21 cellular contexts compared by ENCODE assay signal in the genomic region with DNA sequence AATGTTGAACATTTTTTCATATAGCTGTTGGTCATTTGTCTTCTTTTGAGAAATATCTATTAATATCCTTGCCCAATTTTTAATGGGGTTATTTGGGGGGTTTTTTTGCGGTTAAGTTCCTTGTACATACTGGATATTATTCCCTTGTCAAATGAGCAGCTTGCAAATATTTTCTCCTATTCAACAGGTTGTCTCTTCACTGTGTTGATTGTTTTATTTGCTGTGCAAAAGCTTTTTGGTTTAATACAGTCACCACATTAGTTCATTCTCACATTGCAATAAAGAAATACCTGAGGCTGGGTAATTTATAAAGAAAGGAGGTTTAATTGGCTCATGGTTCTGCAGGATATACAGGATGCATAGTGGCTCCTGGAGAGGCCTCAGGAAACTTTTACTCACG. TPM values are rescaled to one million over a fixed set of nuclear protein-coding genes. Genes with fewer than 3 reads are reported as not detected.
DNase-seq lines count a peak whose midpoint lies in the region; ATAC-seq and TF ChIP-seq lines count a peak whose summit lies in the region.
"Had no signal": no experiment of that assay in that cellular context is flagged by ENCODE, and none has a peak within 500 bp of the region (broad histone marks: within the 10 kb centered on the region; RNA-seq: fewer than 3 reads in every experiment).

No MANE protein-coding gene starts in this region.

- H3K27ac Mint-ChIP-seq in CD14-positive monocyte (peak overlapping the region; percentile 66 to 91 (median 84)), GM23338 (no peak overlapping the region), T-cell (no peak overlapping the region)
- H3K27ac Mint-ChIP-seq: B cell; CD4-positive, alpha-beta T cell; CD8-positive, alpha-beta T cell had no signal

- H3K27me3 ChIP-seq in GM23338 (ENCODE audit: insufficient read depth): no peaks in the 10 kb centered on the region
- no peaks in the 10 kb centered on the region for H3K27me3 ChIP-seq in Karpas-422 (ENCODE audit: low read length)
- no peaks in the 10 kb centered on the region for H3K27me3 ChIP-seq in OCI-LY3 (ENCODE audit: low read depth, low read length)
- H3K27me3 ChIP-seq: BLaER1 had no signal

- intact Hi-C loops in CD14-positive monocyte (cut with micrococcal nuclease): no loop called here

- H3K4me2 ChIP-seq in GM23338: no peak overlapping the region
- peak overlapping the region; percentile 39 for H3K4me2 ChIP-seq in Karpas-422 (ENCODE audit: low read depth, low read length, poor library complexity, severe bottlenecking)
- H3K4me2 ChIP-seq in OCI-LY3 (ENCODE audit: low read length): peak overlapping the region; percentile 51
- H3K4me2 ChIP-seq: A549, BLaER1 had no signal

- no peak overlapping the region for H3K4me3 ChIP-seq in GM23338
- no peak overlapping the region for H3K4me3 ChIP-seq in Karpas-422 (ENCODE audit: low read length)
- peak overlapping the region; percentile 50 for H3K4me3 ChIP-seq in OCI-LY3 (ENCODE audit: low read length)
- H3K4me3 ChIP-seq: A549, BLaER1, GM12878 had no signal

- H3K36me3 Mint-ChIP-seq in CD14-positive monocyte: peaks cover 0 to 2% of the 10 kb centered on the region in 2 donors
- H3K36me3 Mint-ChIP-seq in GM23338 (ENCODE audit: low read depth): no peaks in the 10 kb centered on the region
- no peaks in the 10 kb centered on the region for H3K36me3 Mint-ChIP-seq in T-cell
- H3K36me3 Mint-ChIP-seq: CD8-positive, alpha-beta T cell had no signal

- H3K9me2 ChIP-seq in GM23338 (ENCODE audit: insufficient read depth): no peaks in the 10 kb centered on the region
- H3K9me2 ChIP-seq in Karpas-422 (replicated peaks; ENCODE audit: insufficient read depth, low read length): no peaks in the 10 kb centered on the region

- TF ChIP-seq CTCF in CD14-positive monocyte (IDR thresholded peaks at IDR 0.05) (no peak), GM23338 (conservative IDR thresholded peaks at IDR 0.05; ENCODE audit: low read depth in 2 of 2) (no peak), OCI-LY3 (IDR thresholded peaks at IDR 0.05; ENCODE audit: low read depth, low read length) (no peak)

- peak overlapping the region; percentile 11; the same call in 1 of the 2 replicates for H2AFZ ChIP-seq in GM23338
- H2AFZ ChIP-seq in Karpas-422 (ENCODE audit: low read length): no peak overlapping the region
- H2AFZ ChIP-seq in OCI-LY3 (ENCODE audit: low read depth, low read length): no peak overlapping the region

- no peaks in the 10 kb centered on the region for H3F3A ChIP-seq in GM23338 (replicated peaks; ENCODE audit: low read depth)

- H3K79me2 ChIP-seq in GM23338 (replicated peaks; ENCODE audit: insufficient read depth) (no peaks in the 10 kb centered on the region), Karpas-422 (ENCODE audit: low read length) (no peaks in the 10 kb centered on the region), OCI-LY3 (ENCODE audit: low read length) (no peaks in the 10 kb centered on the region)

- ATAC-seq in GM23338 (no peak), HG03175 (IDR thresholded peaks at IDR 0.05; ENCODE audit: unreplicated experiment) (no peak), T-cell (replicated peaks in 1 of 4) (no peak)
- ATAC-seq: A549; CD8-positive, alpha-beta T cell; GM12878 had no signal

- H3K36me3 ChIP-seq in GM23338 (ENCODE audit: insufficient read depth): no peaks in the 10 kb centered on the region
- no peaks in the 10 kb centered on the region for H3K36me3 ChIP-seq in Karpas-422 (ENCODE audit: insufficient read depth, low read length)
- no peaks in the 10 kb centered on the region for H3K36me3 ChIP-seq in OCI-LY3 (replicated peaks; ENCODE audit: low read depth, low read length)
- H3K36me3 ChIP-seq: BLaER1 had no signal

- POLR2A ChIA-PET in T-cell (lab: Charles Lee): no interaction called here

- peaks cover 0 to 4% (median under 1%) of the 10 kb centered on the region in 3 donors for H3K27me3 Mint-ChIP-seq in CD14-positive monocyte (ENCODE audit: low read depth in 3 of 3)
- no peaks in the 10 kb centered on the region for H3K27me3 Mint-ChIP-seq in GM23338 (ENCODE audit: insufficient read depth, low read depth, poor library complexity)
- peaks cover 4 to 20% of the 10 kb centered on the region in 2 donors for H3K27me3 Mint-ChIP-seq in T-cell
- H3K27me3 Mint-ChIP-seq: B cell had no signal

- H3K9me3 Mint-ChIP-seq in CD14-positive monocyte (no peaks in the 10 kb centered on the region), GM23338 (no peaks in the 10 kb centered on the region), T-cell (no peaks in the 10 kb centered on the region)
- H3K9me3 Mint-ChIP-seq: CD4-positive, alpha-beta T cell; CD8-positive, alpha-beta T cell had no signal

- no peak for DNase-seq in CD14-positive monocyte (ENCODE audit: low spot score)
- DNase-seq in GM23338 (ENCODE audit: low spot score): no peak
- peak; percentile 45 for DNase-seq in Karpas-422
- no peak for DNase-seq in SW 1271 (lab: John Stamatoyannopoulos, UW)
- no peak for DNase-seq in mesenteric fat pad (ENCODE audit: low spot score)
- no peak for DNase-seq in T-cell
- DNase-seq: C1 segment of cervical spinal cord; Caco-2; Calu3; CD4-positive, alpha-beta T cell; CD8-positive, alpha-beta T cell; DMS79 treated with DMSO at 0.1 percent for 48 hours; EL; GDM1 had no signal

- H4K20me1 ChIP-seq in GM23338 (replicated peaks; ENCODE audit: insufficient read depth): no peaks in the 10 kb centered on the region
- H4K20me1 ChIP-seq in Karpas-422 (ENCODE audit: insufficient read depth, low read depth, low read length): no peaks in the 10 kb centered on the region
- no peaks in the 10 kb centered on the region for H4K20me1 ChIP-seq in OCI-LY3 (ENCODE audit: insufficient read depth, low read length)
- H4K20me1 ChIP-seq: BLaER1 had no signal

- H3K9ac ChIP-seq in Karpas-422 (ENCODE audit: low read length): no peak overlapping the region
- no peak overlapping the region for H3K9ac ChIP-seq in OCI-LY3 (ENCODE audit: low read length)
- H3K9ac ChIP-seq: BLaER1 had no signal

- H3K9me3 ChIP-seq in Karpas-422 (ENCODE audit: low read length): no peaks in the 10 kb centered on the region
- H3K9me3 ChIP-seq in OCI-LY3 (ENCODE audit: insufficient read depth, low read length): no peaks in the 10 kb centered on the region
- H3K9me3 ChIP-seq: Caco-2 had no signal

- H3K27ac ChIP-seq in GM23338 (ENCODE audit: low read depth) (no peak overlapping the region), Karpas-422 (ENCODE audit: low read length) (no peak overlapping the region), OCI-LY3 (ENCODE audit: low read length) (peak overlapping the region; percentile 43; the same call in 1 of the 2 replicates)
- H3K27ac ChIP-seq: 22Rv1, A549, BLaER1 had no signal

- CTCF ChIA-PET in T-cell (lab: Charles Lee): interaction anchor here in 1 of 2 donors (0.7 kb wide), 1 partner anchor 36 kb away, joined by 3 read pairs; no protein-coding TSS in a partner anchor

- peak overlapping the region in 1 of 2 donors; percentile 16 for H3K4me3 Mint-ChIP-seq in CD14-positive monocyte
- H3K4me3 Mint-ChIP-seq in GM23338: no peak overlapping the region
- H3K4me3 Mint-ChIP-seq in T-cell: no peak overlapping the region
- H3K4me3 Mint-ChIP-seq: B cell; CD4-positive, alpha-beta T cell; CD8-positive, alpha-beta T cell had no signal

- peaks cover 66% of the 10 kb centered on the region for H3K4me1 Mint-ChIP-seq in CD14-positive monocyte
- peaks cover 11% of the 10 kb centered on the region for H3K4me1 Mint-ChIP-seq in GM23338
- H3K4me1 Mint-ChIP-seq in T-cell: peaks cover 11 to 17% (median 13%) of the 10 kb centered on the region in 3 donors

- H3K4me1 ChIP-seq in GM23338 (ENCODE audit: insufficient read depth): peaks cover 16% of the 10 kb centered on the region
- peaks cover 20% of the 10 kb centered on the region for H3K4me1 ChIP-seq in Karpas-422 (ENCODE audit: low read length)
- H3K4me1 ChIP-seq in OCI-LY3 (ENCODE audit: low read length): peaks cover 63% of the 10 kb centered on the region
- H3K4me1 ChIP-seq: A549 had no signal

TF ChIP-seq in GM23338, 12 proteins besides CTCF, POLR2A, EP300 and RAD21:
- TF ChIP-seq NANOG (IDR thresholded peaks at IDR 0.05; ENCODE audit: borderline replicate concordance) (no peak), CREB1 (CRISPR knock-in tag; IDR thresholded peaks at IDR 0.05; ENCODE audit: low read depth) (no peak), STAT1 (IDR thresholded peaks at IDR 0.05; ENCODE audit: unreplicated experiment) (no peak)

RNA-seq across cellular contexts. Expression of gene NIPBL, which starts 36.5 kb away (rescaled TPM):
- polyA plus RNA-seq in CD14-positive monocyte: 10 to 100 TPM in 1 of 2 donors, 1 to 10 TPM in 1; 6.6 to 16.2 TPM
- 40.3 and 44.2 TPM in 2 replicates for total RNA-seq in GM23338 (2014; rRNA removed; shearing (Covaris generic))
- 47.1 and 51.4 TPM in 2 replicates for polyA plus RNA-seq in GM23338 (2016; fragmentation: Nextera tagmentation; extraction: Ambion mirVana)
- total RNA-seq in Karpas-422 (2014; rRNA removed; shearing (Covaris generic); ENCODE audit: low replicate concordance): 38.1 and 65.9 TPM in 2 replicates
- 57.3 TPM for total RNA-seq in mesenteric fat pad
- 100 to 1,000 TPM in 2 of 5 donors, 10 to 100 TPM in 3; 87.5 to 133 (median 93.6) TPM for total RNA-seq in T-cell

Comparison
In these comparisons a context has a peak if more than half of its experiments do, and no peak if none do; other contexts are left out.
1. H3K27ac Mint-ChIP-seq: peak in CD14-positive monocyte (7 of 7); none in GM23338 (single experiment) and T-cell (0 of 2).